In the genomic region with DNA sequence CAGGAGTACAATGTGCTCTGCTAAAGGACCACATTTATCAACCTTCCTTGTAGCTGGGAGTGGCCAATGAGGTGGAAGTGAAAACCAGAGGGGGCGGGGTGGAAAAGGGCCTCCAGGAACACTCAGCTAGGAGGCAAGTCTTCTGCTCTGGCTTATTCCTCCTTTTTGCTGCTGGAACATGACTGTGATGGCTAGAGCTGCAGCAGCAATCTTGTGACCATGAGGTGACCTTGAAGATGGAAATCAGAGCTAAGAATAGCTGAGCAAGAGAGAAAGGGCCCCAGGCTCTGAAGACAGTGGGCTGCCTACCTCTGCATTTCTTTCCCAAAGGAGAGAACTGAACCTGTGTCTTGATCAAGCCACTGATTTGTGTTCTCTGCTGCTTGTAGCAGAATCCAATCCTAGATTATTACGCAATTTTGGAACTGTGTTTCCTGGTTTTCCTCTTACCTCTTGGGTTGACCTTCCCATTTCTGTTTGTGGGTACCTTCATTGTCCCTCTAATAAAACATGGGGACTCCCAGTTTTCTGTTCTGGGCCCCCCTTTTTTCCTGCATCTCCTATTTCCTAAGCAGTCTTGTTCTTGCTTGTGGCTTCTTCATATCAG, we compare ENCODE assay signal across 25 cellular contexts. TPM values are rescaled to one million over a fixed set of nuclear protein-coding genes. Genes with fewer than 3 reads are reported as not detected.
"Had no signal": no experiment of that assay in that cellular context is flagged by ENCODE, and none has a peak within 500 bp of the region (broad histone marks: within the 10 kb centered on the region; RNA-seq: fewer than 3 reads in every experiment).

No MANE protein-coding gene starts in this region.

- H3K36me3 ChIP-seq: colonic mucosa, gastrocnemius medialis, left lung, prostate gland, right atrium auricular region, sigmoid colon, tibial artery had no signal

- H3K4me2 ChIP-seq: hepatocyte had no signal

- ATAC-seq: esophagus mucosa; gastrocnemius medialis; left cardiac atrium; left lung; naive thymus-derived CD4-positive, alpha-beta T cell; stimulated activated memory B cell treated with anti-CD40 and anti-IgM and Interleukin-4, amounts not matched to agents 10 μg/mL and 1 μg/mL and 100 μg/mL, for 72 hours; stimulated activated naive CD8-positive, alpha-beta T cell treated with anti-CD3 and anti-CD28 coated beads, Interleukin-15, Interleukin-2, amounts not matched to agents 100 U/mL and 50 U/mL, for 24 hours had no signal

- H3K9me3 ChIP-seq: colonic mucosa, gastrocnemius medialis, left lung, prostate gland, testis, tibial artery had no signal

- H3K4me3 ChIP-seq: colonic mucosa, gastrocnemius medialis, hepatocyte, left lung, prostate gland, right atrium auricular region, sigmoid colon, testis, tibial artery had no signal

- FAIRE-seq: islet of Langerhans had no signal

- H3K27ac ChIP-seq: colonic mucosa, epithelial cell of prostate, gastrocnemius medialis, hepatocyte, left lung, prostate gland, right atrium auricular region, sigmoid colon, testis, tibial artery had no signal

- H3K27me3 ChIP-seq: colonic mucosa, hepatocyte, right atrium auricular region, testis had no signal

- H2AFZ ChIP-seq: hepatocyte had no signal

- H3K79me2 ChIP-seq: hepatocyte had no signal

- H3K4me1 ChIP-seq: colonic mucosa, gastrocnemius medialis, left lung, prostate gland, right atrium auricular region, sigmoid colon, testis, tibial artery had no signal

- DNase-seq: colonic mucosa; effector CD8-positive, alpha-beta T cell; endodermal cell; foreskin fibroblast; gastrocnemius medialis; head of caudate nucleus; left cardiac atrium; left lung; mesenchymal stem cell; midbrain; naive thymus-derived CD4-positive, alpha-beta T cell; nucleus accumbens; sigmoid colon; stimulated activated CD4-positive, alpha-beta T cell treated with anti-CD3 and anti-CD28 coated beads, Interleukin-4, amount 100 ng/mL, for 4 hours; stimulated activated naive CD8-positive, alpha-beta T cell treated with anti-CD3 and anti-CD28 coated beads, Interleukin-15, Interleukin-2, amounts not matched to agents 100 U/mL and 50 U/mL, for 24 hours; substantia nigra; testis; tibial artery had no signal

RNA-seq across cellular contexts. Expression of a gene that starts 36.4 kb away (rescaled TPM):
- total RNA-seq: naive thymus-derived CD4-positive, alpha-beta T cell had no signal
